Comparison of ENCODE assay signal across 8 cellular contexts in genomic region chr10:7817984-7818294, GRCh38. TPM values are rescaled to one million over a fixed set of nuclear protein-coding genes. Genes with fewer than 3 reads are reported as not detected.
DNase-seq lines count a peak whose midpoint lies in the region; ATAC-seq and TF ChIP-seq lines count a peak whose summit lies in the region.

No MANE protein-coding gene starts in this region.

- intact Hi-C loops in dorsolateral prefrontal cortex (cut with DNase I): loop anchor here (2.0 to 5.0 kb wide), 3 partner anchors 29 to 291 kb away; partner anchors contain the start of gene ATP5F1C (in 2 of the 2)

- H3K27ac ChIP-seq in HUES6 (ENCODE audit: low read depth, low read length) (no peak overlapping the region; the same call in 1 of the 2 replicates), dorsolateral prefrontal cortex (peak overlapping the region in 36 of 59 donors; percentile 1 to 92 (median 70))

- peaks cover 28% of the 10 kb centered on the region for H3K27me3 Mint-ChIP-seq in nephron (ENCODE audit: low read depth)

- peaks cover 15% of the 10 kb centered on the region; the same call in 1 of the 2 replicates for H3K27me3 ChIP-seq in HUES6 (ENCODE audit: control insufficient read depth, insufficient read depth, low read length)
- no peaks in the 10 kb centered on the region for H3K27me3 ChIP-seq in dorsolateral prefrontal cortex

- H3K27ac Mint-ChIP-seq in nephron: peak overlapping the region; percentile 26 to 85 (median 78)

- H3K4me1 ChIP-seq in HUES6 (ENCODE audit: control insufficient read depth, insufficient read depth, low read length): peaks cover 8% of the 10 kb centered on the region

- peaks cover 10% of the 10 kb centered on the region for H3K4me1 Mint-ChIP-seq in nephron

- no peaks in the 10 kb centered on the region for H3K36me3 Mint-ChIP-seq in nephron (ENCODE audit: low read depth)

- H3K4me3 Mint-ChIP-seq in nephron: peak overlapping the region; percentile 96 to 99 (median 96)

- no peaks in the 10 kb centered on the region; the same call in 1 of the 2 replicates for H3K36me3 ChIP-seq in HUES6 (ENCODE audit: control insufficient read depth, insufficient read depth, low read length)

- H3K9me3 ChIP-seq in HUES6 (ENCODE audit: control insufficient read depth, insufficient read depth, low read depth, low read length): no peaks in the 10 kb centered on the region

- TF ChIP-seq CTCF in dorsolateral prefrontal cortex (IDR thresholded peaks at IDR 0.05 in 54 of 56, conservative IDR thresholded peaks at IDR 0.05 in 2 of 56; ENCODE audit: low read depth in 1 of 56, partially characterized antibody in 56 of 56) (no peak), nephron (IDR thresholded peaks at IDR 0.05; ENCODE audit: unreplicated experiment in 3 of 3) (no peak)

- DNase-seq in dorsolateral prefrontal cortex (peak in 1 of 10 donors; percentile 6), COLO668 (lab: John Stamatoyannopoulos, UW; ENCODE audit: unreplicated experiment) (no peak), RKO (ENCODE audit: low spot score) (no peak), SHP77 (lab: John Stamatoyannopoulos, UW) (no peak)
- DNase-seq in effector CD4-positive, alpha-beta T cell: no peak

- ATAC-seq in GM19455 (IDR thresholded peaks at IDR 0.05; ENCODE audit: unreplicated experiment): peak; percentile 24

- H3K9ac ChIP-seq in HUES6 (ENCODE audit: low read length): peak overlapping the region; percentile 93

- peak overlapping the region; percentile 100 for H3K4me3 ChIP-seq in HUES6 (ENCODE audit: low read depth, low read length)
- H3K4me3 ChIP-seq in dorsolateral prefrontal cortex: peak overlapping the region; percentile 72 to 100 (median 98)

- no peaks in the 10 kb centered on the region for H3K9me3 Mint-ChIP-seq in nephron

RNA-seq across cellular contexts. Expression of gene TAF3, which starts 0.4 kb away (rescaled TPM):
- 10 to 100 TPM in 119 of 120 experiments, 1 to 10 TPM in 1; 9.9 to 18.7 (median 13.5) TPM for total RNA-seq in dorsolateral prefrontal cortex

RNA-seq across cellular contexts. Expression of gene ATP5F1C, which starts 30.0 kb away (rescaled TPM):
- 100 to 1,000 TPM; 109 to 282 (median 209) TPM for total RNA-seq in dorsolateral prefrontal cortex

RNA-seq across cellular contexts. Expression of gene KIN, which starts 30.1 kb away (rescaled TPM):
- 10 to 100 TPM in 104 of 120 experiments, 1 to 10 TPM in 16; 6.3 to 21.7 (median 12.2) TPM for total RNA-seq in dorsolateral prefrontal cortex
